ENCODE assay signal across 8 cellular contexts in genomic region chr12:125773033-125773432, GRCh38.
A peak's percentile ranks its signal among the peaks of the same experiment; 100 is the strongest.
DNase-seq lines count a peak whose midpoint lies in the region; ATAC-seq and TF ChIP-seq lines count a peak whose summit lies in the region.

No MANE protein-coding gene starts in this region.

- H3K27ac Mint-ChIP-seq in CD14-positive monocyte (no peak overlapping the region), mesothelial cell of epicardium (no peak overlapping the region)

- no peaks in the 10 kb centered on the region for H3K36me3 ChIP-seq in RWPE2 (ENCODE audit: low read depth)
- no peaks in the 10 kb centered on the region for H3K36me3 ChIP-seq in ascending aorta

- H3K27me3 Mint-ChIP-seq in CD14-positive monocyte (ENCODE audit: low read depth in 3 of 3) (peaks cover 0 to 1% (median 0%) of the 10 kb centered on the region in 3 donors), mesothelial cell of epicardium (ENCODE audit: low read depth) (no peaks in the 10 kb centered on the region)

- H3K36me3 Mint-ChIP-seq in CD14-positive monocyte (no peaks in the 10 kb centered on the region), mesothelial cell of epicardium (no peaks in the 10 kb centered on the region)

- ATAC-seq in HG03095 (IDR thresholded peaks at IDR 0.05; ENCODE audit: unreplicated experiment) = peak; percentile 50
- ATAC-seq in RWPE2 (ENCODE audit: low read depth) = no peak; the same call in 2 of the 3 replicates

- H3K27ac ChIP-seq in RWPE2 (ENCODE audit: poor library complexity, severe bottlenecking) (no peak overlapping the region), ascending aorta (no peak overlapping the region)

- H3K4me1 ChIP-seq in RWPE2 (ENCODE audit: insufficient read depth, poor library complexity, severe bottlenecking) (no peaks in the 10 kb centered on the region), ascending aorta (no peaks in the 10 kb centered on the region)

- H3K4me3 Mint-ChIP-seq in CD14-positive monocyte (no peak overlapping the region), mesothelial cell of epicardium (no peak overlapping the region)

- H3K4me1 Mint-ChIP-seq in CD14-positive monocyte (no peaks in the 10 kb centered on the region), mesothelial cell of epicardium (no peaks in the 10 kb centered on the region)

- peak; percentile 11 for TF ChIP-seq CTCF in CD14-positive monocyte (IDR thresholded peaks at IDR 0.05)
- no peak for TF ChIP-seq CTCF in GM10266 (IDR thresholded peaks at IDR 0.05; ENCODE audit: control insufficient read depth, insufficient read depth, low read depth, missing control alignments)
- peak; percentile 44 for TF ChIP-seq CTCF in RWPE2 (IDR thresholded peaks at IDR 0.05; ENCODE audit: poor library complexity, severe bottlenecking)
- peak; percentile 16 for TF ChIP-seq CTCF in mesothelial cell of epicardium (IDR thresholded peaks at IDR 0.05; ENCODE audit: unreplicated experiment)
- peak in 1 of 3 experiments; percentile 10 for TF ChIP-seq CTCF in ascending aorta (IDR thresholded peaks at IDR 0.05)

- DNase-seq in CD14-positive monocyte (ENCODE audit: low spot score) = no peak
- peak; percentile 13 for DNase-seq in GM10266 (ENCODE audit: extremely low spot score)
- no peak for DNase-seq in RWPE2 (ENCODE audit: low spot score)
- DNase-seq in mesothelial cell of epicardium (ENCODE audit: low spot score in 2 of 2, unreplicated experiment in 2 of 2) = no peak
- DNase-seq in glomerular visceral epithelial cell (ENCODE audit: extremely low spot score) = no peak
- DNase-seq in ascending aorta (ENCODE audit: low spot score in 2 of 2) = no peak
- no peak for DNase-seq in activated CD4-positive, CD25-positive, alpha-beta regulatory T cell treated with anti-CD3 and anti-CD28 coated beads, Interleukin-2, amount 50 U/mL, for 72 hours

- peaks cover 0 to 2% (median 0%) of the 10 kb centered on the region in 7 donors for H3K9me3 Mint-ChIP-seq in CD14-positive monocyte
- peaks cover 56% of the 10 kb centered on the region for H3K9me3 Mint-ChIP-seq in mesothelial cell of epicardium

- no peaks in the 10 kb centered on the region for H3K27me3 ChIP-seq in RWPE2 (ENCODE audit: insufficient read depth, poor library complexity, severe bottlenecking)
- H3K27me3 ChIP-seq in ascending aorta = no peaks in the 10 kb centered on the region

- H3K9me3 ChIP-seq in RWPE2 (ENCODE audit: severe bottlenecking) = no peaks in the 10 kb centered on the region
- H3K9me3 ChIP-seq in ascending aorta = no peaks in the 10 kb centered on the region

- H3K4me3 ChIP-seq in RWPE2 (ENCODE audit: severe bottlenecking) = no peak overlapping the region
- no peak overlapping the region for H3K4me3 ChIP-seq in ascending aorta

- intact Hi-C loops in CD14-positive monocyte (cut with micrococcal nuclease) = no loop called here
- intact Hi-C loops in ascending aorta (cut with DNase I) = no loop called here
